Comparison of ENCODE assay signal across 10 cellular contexts in the genomic region with DNA sequence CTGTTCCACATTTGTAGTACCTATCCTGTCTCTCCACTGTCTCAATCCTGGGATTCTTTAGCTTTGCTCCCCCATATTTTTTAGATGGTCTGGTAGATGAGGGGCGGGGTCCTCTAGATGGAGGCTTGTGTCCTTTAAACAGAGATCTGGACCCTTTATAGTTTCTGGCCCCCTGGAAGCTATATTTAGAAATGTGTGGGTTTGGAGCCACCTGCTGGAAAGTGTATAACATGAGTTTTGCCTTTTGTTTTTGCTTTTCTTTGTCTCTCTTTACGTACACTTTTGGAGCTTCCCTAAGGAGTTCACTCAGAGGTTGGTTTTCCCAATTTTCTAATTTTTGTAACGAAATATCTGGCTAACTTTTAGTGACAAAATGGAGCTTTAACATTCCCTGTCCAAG.
A peak's percentile ranks its signal among the peaks of the same experiment; 100 is the strongest.
DNase-seq lines count a peak whose midpoint lies in the region; ATAC-seq and TF ChIP-seq lines count a peak whose summit lies in the region.
"Had no signal": no experiment of that assay in that cellular context is flagged by ENCODE, and none has a peak within 500 bp of the region (broad histone marks: within the 10 kb centered on the region; RNA-seq: fewer than 3 reads in every experiment).

No MANE protein-coding gene starts in this region.

- ATAC-seq in HG02610 (IDR thresholded peaks at IDR 0.05; ENCODE audit: unreplicated experiment) (no peak), GM19467 (IDR thresholded peaks at IDR 0.05; ENCODE audit: unreplicated experiment) (no peak), HG02571 (IDR thresholded peaks at IDR 0.05; ENCODE audit: unreplicated experiment) (no peak)

- H3K4me3 ChIP-seq in HEK293 (ENCODE audit: low read depth, low read length) (no peak overlapping the region), hepatocyte (no peak overlapping the region)

- POLR2A ChIA-PET in HEK293 (lab: Yijun Ruan, JAX), result no interaction called here

- H3K27ac ChIP-seq in HEK293 (ENCODE audit: extremely low read depth, low read depth, low read length), result no peak overlapping the region
- H3K27ac ChIP-seq in hepatocyte, result no peak overlapping the region

- no peaks in the 10 kb centered on the region for H3K9me2 ChIP-seq in hepatocyte (replicated peaks; ENCODE audit: insufficient read depth)

- TF ChIP-seq CTCF in HEK293 (tag by site-specific recombination; IDR thresholded peaks at IDR 0.05) (no peak), hepatocyte (IDR thresholded peaks at IDR 0.05; ENCODE audit: poor library complexity) (peak; percentile 38)

- H3K36me3 ChIP-seq in HEK293 (ENCODE audit: control insufficient read depth in 2 of 2, insufficient read depth in 1 of 2, low read length in 2 of 2), result no peaks in the 10 kb centered on the region
- H3K36me3 ChIP-seq in hepatocyte (replicated peaks; ENCODE audit: insufficient read depth, low read depth), result no peaks in the 10 kb centered on the region

- 59% methylated on average over 3 of the region's 3 CpGs for WGBS in hepatocyte (ENCODE audit: low lambda C conversion rate, missing lambda C conversion rate)

- in situ Hi-C loops in ACHN (cut with HindIII; ENCODE audit: low pct_ligation_motif_present, low pct_unique_long_range_greater_than_20kb, low sequenced_read_pairs), result no loop called here

- DNase-seq in ACHN (peak; percentile 18), SW480 (ENCODE audit: low spot score) (peak; percentile 23), hepatocyte (ENCODE audit: low spot score) (peak; percentile 15), HPDE6-E6E7 (ENCODE audit: extremely low spot score) (no peak)
- DNase-seq: activated CD4-positive, alpha-beta T cell treated with anti-CD3 and anti-CD28 coated beads, Interleukin-2, amount 10 ng/mL, durations not matched to agents 7 days and 5 days; activated naive CD8-positive, alpha-beta T cell treated with anti-CD3 and anti-CD28 coated beads, Interleukin-2, amount 10 ng/mL, durations not matched to agents 7 days and 5 days had no signal

- no peaks in the 10 kb centered on the region for H3K79me2 ChIP-seq in hepatocyte

- H3K9me3 ChIP-seq in HEK293 (ENCODE audit: control insufficient read depth, insufficient read depth, low read depth, low read length), result no peaks in the 10 kb centered on the region
- no peaks in the 10 kb centered on the region for H3K9me3 ChIP-seq in hepatocyte (ENCODE audit: low read depth)

- no peaks in the 10 kb centered on the region for H3K4me1 ChIP-seq in HEK293 (ENCODE audit: control insufficient read depth, insufficient read depth, low read length)
- no peaks in the 10 kb centered on the region for H3K4me1 ChIP-seq in hepatocyte (ENCODE audit: insufficient read depth)

- no peak overlapping the region for H2AFZ ChIP-seq in hepatocyte

- no peaks in the 10 kb centered on the region for H4K20me1 ChIP-seq in hepatocyte (ENCODE audit: insufficient read depth, poor library complexity, severe bottlenecking)

- CTCF ChIA-PET in HEK293 (lab: Yijun Ruan, JAX), result interaction anchor here (0.6 to 4.6 kb wide), 26 partner anchors 8 to 1279 kb away, joined by 3 to 25 read pairs (median 4); no protein-coding TSS in a partner anchor

- no peak overlapping the region for H3K4me2 ChIP-seq in hepatocyte

- H3K27me3 ChIP-seq in hepatocyte, result no peaks in the 10 kb centered on the region

TF ChIP-seq in HEK293, 187 proteins besides CTCF, POLR2A, EP300 and RAD21:
- peak; percentile 38; the same call in 1 of the 2 replicates for TF ChIP-seq ZNF654 (tag by site-specific recombination; IDR thresholded peaks at IDR 0.05; ENCODE audit: low read depth)
- no peak for TF ChIP-seq ZNF558 (tag by site-specific recombination; IDR thresholded peaks at IDR 0.05)
